8 cellular contexts compared by ENCODE assay signal in genomic region chr19:39327990-39328705, GRCh38. TPM values are rescaled to one million over a fixed set of nuclear protein-coding genes. Genes with fewer than 3 reads are reported as not detected.
A peak's percentile ranks its signal among the peaks of the same experiment; 100 is the strongest.
DNase-seq lines count a peak whose midpoint lies in the region; ATAC-seq lines count a peak whose summit lies in the region.

No MANE protein-coding gene starts in this region.

- ATAC-seq in memory B cell (ENCODE audit: low read depth) (peak; percentile 61), HG03520 (IDR thresholded peaks at IDR 0.05; ENCODE audit: unreplicated experiment) (no peak)

- H3K4me3 Mint-ChIP-seq in memory B cell: no peak overlapping the region

- H3K36me3 Mint-ChIP-seq in memory B cell: peaks cover 19% of the 10 kb centered on the region

- H3K4me1 Mint-ChIP-seq in memory B cell: peaks cover 19% of the 10 kb centered on the region

- DNase-seq in AG20443 (ENCODE audit: low spot score) (peak; percentile 90), H4 (ENCODE audit: low spot score) (peak; percentile 72), NCI-H524 treated with DMSO at 0.1 percent for 48 hours (lab: John Stamatoyannopoulos, UW) (peak; percentile 11), memory B cell (ENCODE audit: low spot score in 2 of 2) (peak; percentile 78 to 86)
- DNase-seq in activated CD8-positive, alpha-beta memory T cell treated with anti-CD3 and anti-CD28 coated beads for 1 hour (ENCODE audit: extremely low read depth in 1 of 2, low read depth in 1 of 2): peak; percentile 64 to 76
- DNase-seq in effector CD8-positive, alpha-beta T cell (lab: John Stamatoyannopoulos, UW): peak; percentile 80
- DNase-seq in stimulated activated CD8-positive, alpha-beta memory T cell treated with anti-CD3 and anti-CD28 coated beads, Interleukin-15, amount 100 ng/mL, for 24 hours (ENCODE audit: low read depth): peak; percentile 79

- H3K9me3 Mint-ChIP-seq in memory B cell: no peaks in the 10 kb centered on the region

- no peaks in the 10 kb centered on the region for H3K27me3 Mint-ChIP-seq in memory B cell

- H3K27ac Mint-ChIP-seq in memory B cell: no peak overlapping the region

RNA-seq across cellular contexts. Expression of gene LRFN1, which starts 7.5 kb away (rescaled TPM):
- total RNA-seq in H4 (2014; rRNA removed; shearing (Covaris generic)): 0.68 and 0.72 TPM in 2 replicates

RNA-seq across cellular contexts. Expression of gene GMFG, which starts 7.7 kb away (rescaled TPM):
- total RNA-seq in H4 (2014; rRNA removed; shearing (Covaris generic)): 13.3 and 14.1 TPM in 2 replicates

RNA-seq across cellular contexts. Expression of gene SAMD4B, which starts 14.1 kb away (rescaled TPM):
- total RNA-seq in H4 (2014; rRNA removed; shearing (Covaris generic)): 33.9 and 35.3 TPM in 2 replicates

RNA-seq across cellular contexts. Expression of gene IFNL1, which starts 31.9 kb away (rescaled TPM):
- not detected in 2 replicates for total RNA-seq in H4 (2014; rRNA removed; shearing (Covaris generic))

RNA-seq across cellular contexts. Expression of gene IFNL2, which starts 60.0 kb away (rescaled TPM):
- total RNA-seq in H4 (2014; rRNA removed; shearing (Covaris generic)): not detected in 2 replicates

Comparison
In these comparisons a context has a peak if more than half of its experiments do, and no peak if none do; other contexts are left out.
1. DNase-seq: peak in every context shown above with its lines; median percentile 90 in AG20443; 82 in memory B cell; 80 in effector CD8-positive, alpha-beta T cell; 79 in stimulated activated CD8-positive, alpha-beta memory T cell treated with anti-CD3 and anti-CD28 coated beads, Interleukin-15, amount 100 ng/mL, for 24 hours; 72 in H4; 70 in activated CD8-positive, alpha-beta memory T cell treated with anti-CD3 and anti-CD28 coated beads for 1 hour; 11 in NCI-H524 treated with DMSO at 0.1 percent for 48 hours.